ENCODE assay signal across 19 cellular contexts in genomic region chr2:188853307-188853706, GRCh38.
DNase-seq lines count a peak whose midpoint lies in the region; ATAC-seq and TF ChIP-seq lines count a peak whose summit lies in the region.
"Had no signal": no experiment of that assay in that cellular context is flagged by ENCODE, and none has a peak within 500 bp of the region (broad histone marks: within the 10 kb centered on the region; RNA-seq: fewer than 3 reads in every experiment).

No MANE protein-coding gene starts in this region.

- DNase-seq in left ventricle myocardium superior (no peak), right cardiac atrium (no peak), amniotic epithelial cell (ENCODE audit: low read depth) (peak; percentile 94), fibroblast of the conjunctiva (ENCODE audit: low read depth) (peak; percentile 97), vagina (ENCODE audit: extremely low spot score in 2 of 2) (no peak)
- no peak for DNase-seq in activated CD4-positive, alpha-beta T cell treated with anti-CD3 and anti-CD28 coated beads for 48 hours
- DNase-seq: activated T-cell treated with anti-CD3 and anti-CD28 coated beads for 4 hours; Calu3; H9; Kasumi-1; NCI-H1694; NCI-H774; stimulated activated naive CD4-positive, alpha-beta T cell treated with Interleukin-2 at 50 U/mL for 16 hours; T-helper 17 cell had no signal

- no peaks in the 10 kb centered on the region for H3K4me1 ChIP-seq in right cardiac atrium (ENCODE audit: control insufficient read depth, insufficient read depth, low read length)
- peaks cover 6% of the 10 kb centered on the region for H3K4me1 ChIP-seq in vagina

- no peaks in the 10 kb centered on the region for H3K36me3 ChIP-seq in vagina

- WGBS in right cardiac atrium = 63% methylated on average over 2 of the region's 2 CpGs

- TF ChIP-seq POLR2A in vagina (IDR thresholded peaks at IDR 0.05) = no peak

- ATAC-seq in left ventricle myocardium superior = peak; percentile 70
- ATAC-seq in right cardiac atrium = no peak
- ATAC-seq in HG03460 (IDR thresholded peaks at IDR 0.05; ENCODE audit: unreplicated experiment) = no peak
- ATAC-seq in activated CD4-positive, CD25-positive, alpha-beta regulatory T cell treated with anti-CD3 and anti-CD28 coated beads, Interleukin-2, amount 50 U/mL, for 24 hours = no peak
- ATAC-seq: A549, T-helper 17 cell had no signal

- intact Hi-C loops in left ventricle myocardium superior (cut with micrococcal nuclease) = no loop called here
- intact Hi-C loops in right cardiac atrium (cut with DNase I) = no loop called here
- intact Hi-C loops in vagina (cut with DNase I) = no loop called here

- H3K9me3 ChIP-seq in right cardiac atrium (ENCODE audit: control insufficient read depth, low read length) (no peaks in the 10 kb centered on the region), vagina (no peaks in the 10 kb centered on the region)
- H3K9me3 ChIP-seq: A549 had no signal

- H3K27ac ChIP-seq in right cardiac atrium (ENCODE audit: low read length) (no peak overlapping the region), vagina (peak overlapping the region; percentile 26)
- H3K27ac ChIP-seq: A549, RWPE1 had no signal

- no peak overlapping the region for H3K4me3 ChIP-seq in right cardiac atrium (ENCODE audit: low read length)
- no peak overlapping the region for H3K4me3 ChIP-seq in vagina
- H3K4me3 ChIP-seq: A549, skin epidermis had no signal

- H3K27me3 ChIP-seq in right cardiac atrium (ENCODE audit: control insufficient read depth, insufficient read depth) (no peaks in the 10 kb centered on the region), vagina (no peaks in the 10 kb centered on the region)

- TF ChIP-seq CTCF in vagina (IDR thresholded peaks at IDR 0.05) = no peak

Comparison
In these comparisons a context has a peak if more than half of its experiments do, and no peak if none do; other contexts are left out.
1. DNase-seq: peak in amniotic epithelial cell (single experiment) and fibroblast of the conjunctiva (single experiment); none in left ventricle myocardium superior (single experiment), right cardiac atrium (0 of 3), vagina (0 of 2) and activated CD4-positive, alpha-beta T cell treated with anti-CD3 and anti-CD28 coated beads for 48 hours (single experiment).